Comparison of ENCODE assay signal across 9 cellular contexts in the genomic region with DNA sequence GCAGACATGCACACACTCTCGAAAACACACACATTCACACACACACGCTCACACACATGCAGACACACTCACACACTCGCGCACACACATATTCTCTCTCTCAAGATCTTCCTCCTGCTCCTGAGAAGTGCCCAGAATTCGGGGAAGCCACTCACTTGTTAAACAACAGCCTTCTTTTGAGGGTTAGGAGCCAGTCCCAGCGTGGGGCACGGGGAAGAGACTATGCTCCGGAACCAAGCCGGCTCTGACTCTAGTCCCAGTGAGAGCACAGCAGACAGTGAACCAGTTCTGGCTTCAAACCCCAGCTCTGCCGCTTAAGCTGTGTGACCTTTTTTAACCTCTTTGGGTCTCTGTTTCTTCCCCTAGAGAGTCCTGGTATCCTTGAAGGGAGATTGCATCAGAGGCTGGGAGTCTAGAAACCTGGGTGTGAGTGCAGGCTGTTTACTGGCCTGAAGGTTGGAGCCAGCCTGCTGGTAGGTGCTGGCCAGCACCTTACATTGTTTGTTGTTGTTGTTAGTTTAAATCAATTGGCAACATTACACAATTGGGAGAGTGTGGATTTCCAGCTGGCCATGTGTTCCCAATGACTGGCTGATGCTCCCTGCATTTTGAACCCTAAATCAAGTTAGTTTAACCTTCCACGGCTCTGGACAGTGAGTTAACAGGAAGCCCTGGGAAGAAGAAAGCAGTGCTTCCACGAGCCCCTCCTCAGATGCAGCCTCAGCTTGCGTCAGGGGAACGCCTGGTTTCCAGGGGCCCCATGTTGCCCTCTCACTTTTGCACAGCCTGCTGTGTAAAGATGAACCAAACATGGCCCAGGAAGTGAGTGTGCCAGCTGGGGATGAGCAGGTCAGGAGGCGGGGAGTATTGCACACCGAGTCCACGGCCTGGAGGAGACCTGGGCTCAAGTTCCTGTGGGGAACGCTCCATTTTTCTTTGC.
A peak's percentile ranks its signal among the peaks of the same experiment; 100 is the strongest.
DNase-seq lines count a peak whose midpoint lies in the region; ATAC-seq and TF ChIP-seq lines count a peak whose summit lies in the region.
"Had no signal": no experiment of that assay in that cellular context is flagged by ENCODE, and none has a peak within 500 bp of the region (broad histone marks: within the 10 kb centered on the region; RNA-seq: fewer than 3 reads in every experiment).

No MANE protein-coding gene starts in this region.

- H3K27ac ChIP-seq in breast epithelium (peak overlapping the region; percentile 71 to 87), mammary epithelial cell (ENCODE audit: insufficient read depth, low read depth, low read length) (no peak overlapping the region), endodermal cell (ENCODE audit: low read depth, low read length) (peak overlapping the region; percentile 19), uterus (peak overlapping the region; percentile 84 to 97)

- H3K4me1 ChIP-seq in breast epithelium (peaks cover 0 to 7% of the 10 kb centered on the region in 2 donors), mammary epithelial cell (ENCODE audit: insufficient read depth, low read length) (no peaks in the 10 kb centered on the region), endodermal cell (ENCODE audit: control insufficient read depth, insufficient read depth, low read length) (peaks cover 15% of the 10 kb centered on the region), uterus (peaks cover 6 to 8% of the 10 kb centered on the region in 2 donors)

- no peak overlapping the region for H2AFZ ChIP-seq in mammary epithelial cell (ENCODE audit: low read depth, low read length)

- no peaks in the 10 kb centered on the region for H3K79me2 ChIP-seq in mammary epithelial cell (ENCODE audit: insufficient read depth, low read length)

- dilution Hi-C loops in mammary epithelial cell (cut with HindIII; ENCODE audit: low sequenced_read_pairs) = no loop called here

- CTCF ChIA-PET in mammary epithelial cell (lab: Charles Lee; ENCODE audit: low non-redundant PET) = no interaction called here

- TF ChIP-seq POLR2A in breast epithelium (IDR thresholded peaks at IDR 0.05) (no peak), uterus (IDR thresholded peaks at IDR 0.05) (no peak)

- H3K9me3 Mint-ChIP-seq in endodermal cell = no peaks in the 10 kb centered on the region
- no peaks in the 10 kb centered on the region for H3K9me3 Mint-ChIP-seq in nephron

- H3K9me3 ChIP-seq in breast epithelium = no peaks in the 10 kb centered on the region
- peaks cover 22% of the 10 kb centered on the region for H3K9me3 ChIP-seq in mammary epithelial cell (replicated peaks; ENCODE audit: insufficient read depth, low read length)
- no peaks in the 10 kb centered on the region for H3K9me3 ChIP-seq in endodermal cell (ENCODE audit: control insufficient read depth, low read length)
- H3K9me3 ChIP-seq in uterus = no peaks in the 10 kb centered on the region

- H3K36me3 Mint-ChIP-seq in endodermal cell (ENCODE audit: low read depth) (no peaks in the 10 kb centered on the region), nephron (ENCODE audit: low read depth) (no peaks in the 10 kb centered on the region)

- in situ Hi-C loops in mammary epithelial cell (cut with MboI; ENCODE audit: low sequenced_read_pairs in 2 of 2) = no loop called here

- peaks cover 29% of the 10 kb centered on the region for H3K4me1 Mint-ChIP-seq in endodermal cell
- H3K4me1 Mint-ChIP-seq in nephron = peaks cover 53% of the 10 kb centered on the region

- no peaks in the 10 kb centered on the region for H3K27me3 ChIP-seq in breast epithelium
- H3K27me3 ChIP-seq in mammary epithelial cell (ENCODE audit: insufficient read depth, low read length) = no peaks in the 10 kb centered on the region
- H3K27me3 ChIP-seq in endodermal cell (ENCODE audit: control insufficient read depth, insufficient read depth, low read length, poor library complexity, severe bottlenecking) = no peaks in the 10 kb centered on the region
- H3K27me3 ChIP-seq in uterus = no peaks in the 10 kb centered on the region

- intact Hi-C loops in breast epithelium (cut with DNase I; ENCODE audit: low total_unique reads) = no loop called here
- intact Hi-C loops in mammary epithelial cell (cut with micrococcal nuclease) = no loop called here
- intact Hi-C loops in uterus (cut with DNase I; ENCODE audit: low total_unique reads) = no loop called here

- H3K27me3 Mint-ChIP-seq in endodermal cell (ENCODE audit: insufficient read depth) = no peaks in the 10 kb centered on the region
- peaks cover 12% of the 10 kb centered on the region for H3K27me3 Mint-ChIP-seq in nephron (ENCODE audit: low read depth)

- no peak overlapping the region for H3K4me2 ChIP-seq in mammary epithelial cell (ENCODE audit: insufficient read depth, low read depth, low read length)

- H4K20me1 ChIP-seq in mammary epithelial cell (ENCODE audit: insufficient read depth, low read length) = no peaks in the 10 kb centered on the region

- TF ChIP-seq CTCF in breast epithelium (IDR thresholded peaks at IDR 0.05) (no peak), mammary epithelial cell (conservative IDR thresholded peaks at IDR 0.05 in 1 of 2, IDR thresholded peaks at IDR 0.05 in 1 of 2; ENCODE audit: extremely low read depth in 1 of 2, insufficient read depth in 1 of 2, low read depth in 1 of 2, low read length in 2 of 2) (no peak), endodermal cell (conservative IDR thresholded peaks at IDR 0.05) (no peak), nephron (IDR thresholded peaks at IDR 0.05; ENCODE audit: unreplicated experiment in 3 of 3) (no peak), uterus (IDR thresholded peaks at IDR 0.05) (peak in 1 of 4 experiments; percentile 6)

- H3K36me3 ChIP-seq in breast epithelium (no peaks in the 10 kb centered on the region), mammary epithelial cell (ENCODE audit: insufficient read depth, low read length) (no peaks in the 10 kb centered on the region), endodermal cell (ENCODE audit: control insufficient read depth, insufficient read depth, low read length) (no peaks in the 10 kb centered on the region), uterus (no peaks in the 10 kb centered on the region)

- H3K4me3 Mint-ChIP-seq in endodermal cell (peak overlapping the region; percentile 1), nephron (peak overlapping the region; percentile 0 to 55 (median 26))

- DNase-seq in breast epithelium (ENCODE audit: low spot score in 2 of 2) (no peak), mammary epithelial cell (no peak), endodermal cell (peak; percentile 79), uterus (peak; percentile 72 to 74), activated gamma-delta T cell (lab: John Stamatoyannopoulos, UW) (no peak), 8988T (no peak)
- DNase-seq: NCI-H2029 treated with DMSO at 0.1 percent for 48 hours had no signal

- H3K27ac Mint-ChIP-seq in endodermal cell = peak overlapping the region; percentile 91
- peak overlapping the region; percentile 90 to 92 (median 91) for H3K27ac Mint-ChIP-seq in nephron

- BruUV-seq in mammary epithelial cell (replicated peaks; lab: Mats Ljungman, UMichigan) = no TSS peak

- WGBS in mammary epithelial cell (ENCODE audit: low coverage, missing lambda C conversion rate) = 73% methylated on average over 18 of the region's 18 CpGs
- 82 to 85% methylated on average over 13 to 18 of the region's 18 CpGs for WGBS in endodermal cell (ENCODE audit: insufficient coverage in 1 of 2, insufficient read length in 1 of 2), 2 experiments

- no peak for ATAC-seq in HG03571 (IDR thresholded peaks at IDR 0.05; ENCODE audit: unreplicated experiment)

- H3K9ac ChIP-seq in mammary epithelial cell (ENCODE audit: insufficient read depth, low read length) (no peak overlapping the region), endodermal cell (ENCODE audit: extremely low read depth, low read length, poor library complexity, severe bottlenecking) (peak overlapping the region; percentile 21)

- H3K4me3 ChIP-seq in breast epithelium = peak overlapping the region in 1 of 3 donors; percentile 31
- no peak overlapping the region for H3K4me3 ChIP-seq in mammary epithelial cell (replicated peaks in 1 of 3; ENCODE audit: insufficient read depth in 1 of 3, low read depth in 2 of 3, low read length in 3 of 3)
- no peak overlapping the region for H3K4me3 ChIP-seq in endodermal cell (ENCODE audit: low read length)
- no peak overlapping the region for H3K4me3 ChIP-seq in uterus

Comparison
In these comparisons a context has a peak if more than half of its experiments do, and no peak if none do; other contexts are left out.
1. DNase-seq: peak in endodermal cell (single experiment) and uterus (2 of 2); none in breast epithelium (0 of 2), mammary epithelial cell (single experiment), activated gamma-delta T cell (single experiment) and 8988T (single experiment).